Comparison of ENCODE assay signal across 24 cellular contexts in genomic region chr3:53502737-53503136, GRCh38.
"Had no signal": no experiment of that assay in that cellular context is flagged by ENCODE, and none has a peak within 500 bp of the region (broad histone marks: within the 10 kb centered on the region; RNA-seq: fewer than 3 reads in every experiment).

No MANE protein-coding gene starts in this region.

- DNase-seq: activated CD4-positive, alpha-beta memory T cell treated with anti-CD3 and anti-CD28 coated beads for 36 hours; activated CD4-positive, alpha-beta T cell treated with anti-CD3 and anti-CD28 coated beads, Interleukin-2, amount 10 ng/mL, durations not matched to agents 7 days and 5 days; activated CD4-positive, CD25-positive, alpha-beta regulatory T cell; activated CD8-positive, alpha-beta memory T cell treated with anti-CD3 and anti-CD28 coated beads for 24 hours; activated effector memory CD4-positive, alpha-beta T cell treated with anti-CD3 and anti-CD28 coated beads, Interleukin-2, amount 50 U/mL, for 16 hours; activated naive CD4-positive, alpha-beta T cell treated with Interleukin-2 at 50 U/mL for 16 hours; activated naive CD8-positive, alpha-beta T cell treated with anti-CD3 and anti-CD28 coated beads, Interleukin-2, amount 50 U/mL, for 24 hours; activated T-cell treated with anti-CD3 and anti-CD28 coated beads, Interleukin-2, amount 50 U/mL, for 4 hours; MG63; NCI-H1105; NCI-H1436; NCI-H1694 treated with DMSO at 0.1 percent for 48 hours; NCI-H2029 treated with DMSO at 0.1 percent for 48 hours; NCI-H345; NCI-H510A; NCI-H526 treated with DMSO at 0.1 percent for 48 hours; NK-92 treated with Interleukin-12 subunit alpha and Interleukin-12 subunit beta, amount 100 ng/mL, for 24 hours; RPMI8226; T-helper 1 cell had no signal

- H3K36me3 ChIP-seq: MG63 had no signal

- ATAC-seq: activated naive CD4-positive, alpha-beta T cell treated with anti-CD3 and anti-CD28 coated beads, Interleukin-2, amount 50 U/mL, for 72 hours; activated naive CD8-positive, alpha-beta T cell treated with anti-CD3 and anti-CD28 coated beads, Interleukin-2, amount 50 U/mL, for 24 hours; activated T-cell treated with anti-CD3 and anti-CD28 coated beads, Interleukin-2, amount 50 U/mL, for 4 hours; Panc1; Right ventricle myocardium inferior had no signal

- H3K27ac ChIP-seq: SK-N-MC, VCaP had no signal

- H3K27me3 ChIP-seq: MG63 had no signal

- H3K9me3 ChIP-seq: MG63 had no signal

- H3K4me3 ChIP-seq: MG63, SK-N-MC had no signal
